ENCODE assay signal across 1 cellular context in genomic region chr1:9183898-9184297, GRCh38.
TF ChIP-seq lines count a peak whose summit lies in the region.

No MANE protein-coding gene starts in this region.

TF ChIP-seq in GM12878, 131 proteins besides CTCF, POLR2A, EP300 and RAD21:
- no peak for TF ChIP-seq BMI1 (IDR thresholded peaks at IDR 0.05; ENCODE audit: borderline replicate concordance)
- TF ChIP-seq RELB (IDR thresholded peaks at IDR 0.05; ENCODE audit: low read depth): no peak
- TF ChIP-seq E2F8 (IDR thresholded peaks at IDR 0.05; ENCODE audit: low read depth, partially characterized antibody): no peak
- no peak for TF ChIP-seq BRCA1 (IDR thresholded peaks at IDR 0.05; ENCODE audit: low read depth, low read length)
- no peak for TF ChIP-seq CBX5 (IDR thresholded peaks at IDR 0.05; ENCODE audit: low read depth)
- no peak for TF ChIP-seq HDGF (IDR thresholded peaks at IDR 0.05)
- TF ChIP-seq HDAC2 (IDR thresholded peaks at IDR 0.05): no peak
- TF ChIP-seq NR2C1 (IDR thresholded peaks at IDR 0.05): no peak
- 0 out of 2 replicates have a peak, but pooled peaks have one; percentile 14 for TF ChIP-seq DPF2 (IDR thresholded peaks at IDR 0.05)
- no peak for TF ChIP-seq RCOR1 (conservative IDR thresholded peaks at IDR 0.05; ENCODE audit: low read depth, low read length)
- TF ChIP-seq ZNF384 (IDR thresholded peaks at IDR 0.05; ENCODE audit: borderline replicate concordance, low read depth, low read length): peak; percentile 70
- no peak for TF ChIP-seq SREBF1 (IDR thresholded peaks at IDR 0.05; ENCODE audit: low read length)
